8 cellular contexts compared by ENCODE assay signal in the genomic region with DNA sequence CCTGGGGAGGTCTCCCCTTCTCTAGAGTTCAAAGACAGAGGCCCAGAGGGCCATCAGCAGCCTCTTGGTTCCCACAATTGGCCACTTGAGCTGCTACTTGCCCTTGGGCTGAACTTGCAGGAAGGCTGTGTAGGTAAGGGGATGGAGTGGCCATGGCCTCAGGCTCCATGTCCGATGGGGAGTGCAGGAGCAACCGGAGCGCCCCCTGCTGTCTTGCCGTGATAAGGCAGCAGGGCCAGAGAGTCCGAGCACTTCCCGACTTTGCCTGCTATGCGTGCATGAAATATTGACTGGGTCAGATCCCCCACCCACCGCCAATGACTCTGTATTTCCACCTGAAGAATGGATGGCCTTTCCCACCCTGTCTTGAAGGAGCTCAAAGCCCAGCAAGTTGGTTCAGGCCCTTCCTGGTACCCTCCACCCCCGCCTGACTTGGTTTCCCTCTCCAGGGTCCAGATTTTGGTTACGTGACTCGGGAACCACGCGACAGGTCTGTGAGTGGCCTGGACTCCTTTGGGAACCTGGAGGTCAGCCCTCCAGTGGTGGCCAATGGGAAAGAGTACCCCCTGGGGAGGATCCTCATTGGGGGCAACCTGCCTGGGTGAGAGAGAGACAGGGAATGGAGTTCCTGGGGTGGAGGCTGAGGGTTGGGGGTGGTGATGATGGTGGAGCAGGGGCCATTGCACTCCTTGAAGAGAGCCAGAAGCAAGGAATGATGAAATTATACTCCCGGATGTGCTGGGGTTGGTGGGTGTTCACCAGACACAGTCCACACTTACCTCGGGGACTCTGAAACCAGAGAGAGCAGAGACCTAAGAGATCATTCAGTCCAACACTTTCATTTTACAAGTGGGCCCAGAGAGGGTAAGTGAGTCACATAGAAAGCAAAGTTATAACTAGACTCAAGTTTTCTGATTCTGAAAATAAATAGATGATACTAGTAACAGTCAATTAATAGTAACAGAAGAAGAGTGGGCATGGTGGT. TPM values are rescaled to one million over a fixed set of nuclear protein-coding genes. Genes with fewer than 3 reads are reported as not detected.
DNase-seq lines count a peak whose midpoint lies in the region; ATAC-seq, FAIRE-seq and TF ChIP-seq lines count a peak whose summit lies in the region.

No MANE protein-coding gene starts in this region.

- H3K4me1 Mint-ChIP-seq in type B pancreatic cell (ENCODE audit: unreplicated experiment), result peaks cover 5% of the 10 kb centered on the region
- no peaks in the 10 kb centered on the region for H3K4me1 Mint-ChIP-seq in effector memory CD8-positive, alpha-beta T cell (ENCODE audit: low read depth in 2 of 2)

- no peak overlapping the region for H3K27ac ChIP-seq in adrenal gland
- no peak overlapping the region for H3K27ac ChIP-seq in kidney (ENCODE audit: low read depth in 2 of 2, low read length in 2 of 2)

- no peaks in the 10 kb centered on the region for H3K27me3 ChIP-seq in adrenal gland

- no peak overlapping the region for H3K4me3 Mint-ChIP-seq in type B pancreatic cell
- H3K4me3 Mint-ChIP-seq in effector memory CD8-positive, alpha-beta T cell, result no peak overlapping the region

- no peak overlapping the region for H3K4me3 ChIP-seq in adrenal gland
- H3K4me3 ChIP-seq in kidney (ENCODE audit: low read length in 2 of 2), result no peak overlapping the region

- H3K36me3 Mint-ChIP-seq in type B pancreatic cell, result no peaks in the 10 kb centered on the region
- H3K36me3 Mint-ChIP-seq in effector memory CD8-positive, alpha-beta T cell (ENCODE audit: insufficient read depth), result no peaks in the 10 kb centered on the region

- H3K9me3 Mint-ChIP-seq in type B pancreatic cell, result no peaks in the 10 kb centered on the region
- H3K9me3 Mint-ChIP-seq in effector memory CD8-positive, alpha-beta T cell, result no peaks in the 10 kb centered on the region

- TF ChIP-seq POLR2A in adrenal gland (IDR thresholded peaks at IDR 0.05), result no peak

- peak; percentile 31 to 63 (median 48) for TF ChIP-seq CTCF in adrenal gland (IDR thresholded peaks at IDR 0.05)
- peak; percentile 29 for TF ChIP-seq CTCF in kidney (IDR thresholded peaks at IDR 0.05; ENCODE audit: borderline replicate concordance, extremely low read depth, insufficient read depth)
- TF ChIP-seq CTCF in type B pancreatic cell (conservative IDR thresholded peaks at IDR 0.05), result peak; percentile 82

- ATAC-seq in GM19455 (IDR thresholded peaks at IDR 0.05; ENCODE audit: unreplicated experiment), result peak; percentile 71
- no peak for ATAC-seq in effector memory CD8-positive, alpha-beta T cell (replicated peaks)
- ATAC-seq in HG02759 (IDR thresholded peaks at IDR 0.05; ENCODE audit: unreplicated experiment), result no peak

- H3K9me3 ChIP-seq in adrenal gland (replicated peaks in 1 of 3) (no peaks in the 10 kb centered on the region), kidney (ENCODE audit: control insufficient read depth in 1 of 2, low read length in 2 of 2) (no peaks in the 10 kb centered on the region)

- no peak overlapping the region for H3K9ac ChIP-seq in kidney (ENCODE audit: low read length in 2 of 2)

- H3K27ac Mint-ChIP-seq in type B pancreatic cell, result no peak overlapping the region
- no peak overlapping the region for H3K27ac Mint-ChIP-seq in effector memory CD8-positive, alpha-beta T cell

- H3K36me3 ChIP-seq in adrenal gland (replicated peaks in 1 of 2) (no peaks in the 10 kb centered on the region), kidney (ENCODE audit: control insufficient read depth in 1 of 2, insufficient read depth in 2 of 2, low read length in 2 of 2) (no peaks in the 10 kb centered on the region)

- intact Hi-C loops in adrenal gland (cut with DNase I), result no loop called here
- intact Hi-C loops in kidney (cut with DNase I), result no loop called here

- H3K4me1 ChIP-seq in adrenal gland (replicated peaks in 1 of 2) (no peaks in the 10 kb centered on the region), kidney (ENCODE audit: control insufficient read depth in 1 of 2, insufficient read depth in 1 of 2, low read depth in 1 of 2, low read length in 2 of 2) (no peaks in the 10 kb centered on the region)

- FAIRE-seq in kidney (lab: Jason Lieb, UNC), result no peak

- 40 to 60% (median 51%) methylated on average over 12 to 15 of the region's 15 CpGs for WGBS in adrenal gland, 4 donors

- peaks cover 6% of the 10 kb centered on the region for H3K27me3 Mint-ChIP-seq in type B pancreatic cell
- peaks cover 11 to 49% of the 10 kb centered on the region in 2 donors for H3K27me3 Mint-ChIP-seq in effector memory CD8-positive, alpha-beta T cell

- DNase-seq in COR-L47 (lab: John Stamatoyannopoulos, UW) (peak; percentile 13), NCI-H2227 treated with DMSO at 0.1 percent for 48 hours (lab: John Stamatoyannopoulos, UW) (peak; percentile 35), adrenal gland (peak in 6 of 7 donors; percentile 34 to 73 (median 57)), kidney (no peak), type B pancreatic cell (ENCODE audit: extremely low spot score, unreplicated experiment) (no peak)
- no peak for DNase-seq in effector memory CD8-positive, alpha-beta T cell

RNA-seq across cellular contexts. Expression of a gene that starts 25.6 kb away (rescaled TPM):
- total RNA-seq in adrenal gland (not detected), kidney (not detected), type B pancreatic cell (ENCODE audit: low replicate concordance) (not detected in 2 replicates)
- polyA plus RNA-seq in adrenal gland (not detected), kidney (ENCODE audit: insufficient read depth, low read depth, low replicate concordance) (not detected)

RNA-seq across cellular contexts. Expression of a gene that starts 33.5 kb away (rescaled TPM):
- total RNA-seq in adrenal gland, result under 1 TPM in 3 of 8 donors, not detected in 5; 0.24 to 0.61 (median 0.57) TPM
- polyA plus RNA-seq in adrenal gland, result under 1 TPM; 0.05 to 0.72 (median 0.27) TPM
- total RNA-seq in kidney, result 0.35 TPM
- not detected for polyA plus RNA-seq in kidney (ENCODE audit: insufficient read depth, low read depth, low replicate concordance)
- not detected in 2 replicates for total RNA-seq in type B pancreatic cell (ENCODE audit: low replicate concordance)

Comparison
In these comparisons a context has a peak if more than half of its experiments do, and no peak if none do; other contexts are left out.
1. DNase-seq: peak in COR-L47 (single experiment), NCI-H2227 treated with DMSO at 0.1 percent for 48 hours (single experiment) and adrenal gland (6 of 7); none in kidney (single experiment), type B pancreatic cell (single experiment) and effector memory CD8-positive, alpha-beta T cell (0 of 3).
2. CTCF ChIP-seq: peak in every context shown above with its lines; median percentile 82 in type B pancreatic cell; 48 in adrenal gland; 29 in kidney.